Comparison of ENCODE assay signal across 9 cellular contexts in the genomic region with DNA sequence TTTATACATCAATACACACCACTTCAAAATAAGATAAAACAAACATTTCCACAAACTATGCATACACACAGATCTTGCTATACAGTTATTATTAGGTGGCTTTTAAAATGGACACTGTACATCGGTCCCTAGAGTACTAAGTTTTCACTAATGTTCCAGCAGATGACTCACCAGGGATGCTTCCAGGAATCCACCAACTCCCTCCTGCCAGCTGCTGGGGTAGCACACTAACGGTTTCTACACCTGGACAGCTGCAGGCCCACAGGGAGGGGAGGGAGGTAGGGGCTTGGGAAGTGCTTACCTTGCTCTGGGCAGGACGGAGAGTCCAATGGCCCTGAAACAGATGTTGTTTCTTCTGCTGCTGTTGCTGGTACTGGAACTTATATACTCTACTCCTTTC. TPM values are rescaled to one million over a fixed set of nuclear protein-coding genes. Genes with fewer than 3 reads are reported as not detected.
DNase-seq lines count a peak whose midpoint lies in the region; ATAC-seq and TF ChIP-seq lines count a peak whose summit lies in the region.
"Had no signal": no experiment of that assay in that cellular context is flagged by ENCODE, and none has a peak within 500 bp of the region (broad histone marks: within the 10 kb centered on the region; RNA-seq: fewer than 3 reads in every experiment).

Gene IL12B, minus strand, starts transcription at position 357 of the 400 bp plus-strand sequence. CDS start 3,705 bp downstream, outside the sequence.

- peak within 1 kb of the TSS; percentile 99 for H2AFZ ChIP-seq in MM.1S (ENCODE audit: low read length)
- peak within 1 kb of the TSS; percentile 97 for H2AFZ ChIP-seq in neuronal stem cell (ENCODE audit: low read length)

- no peak within 1 kb of the TSS for H3K14ac ChIP-seq in neuronal stem cell (ENCODE audit: low read length)

- no peak within 1 kb of the TSS for H3K23ac ChIP-seq in neuronal stem cell (ENCODE audit: low read depth, low read length, poor library complexity)

- H3K4me3 ChIP-seq in CD8-positive, alpha-beta memory T cell (ENCODE audit: low read length) = peak within 1 kb of the TSS; percentile 18
- H3K4me3 ChIP-seq in MM.1S (ENCODE audit: low read length) (peak within 1 kb of the TSS; percentile 82), colonic mucosa (peak within 1 kb of the TSS; percentile 33), neuronal stem cell (ENCODE audit: low read length in 2 of 2) (peak within 1 kb of the TSS in 1 of 2 donors; percentile 43)

- H2BK5ac ChIP-seq in neuronal stem cell (ENCODE audit: low read length) = no peak within 1 kb of the TSS

- ATAC-seq in HG03520 (IDR thresholded peaks at IDR 0.05; ENCODE audit: unreplicated experiment) = no peak
- no peak for ATAC-seq in left lobe of liver
- ATAC-seq in GM21381 (IDR thresholded peaks at IDR 0.05; ENCODE audit: unreplicated experiment) = no peak

- no peaks in the 10 kb centered on the region for H3K79me2 ChIP-seq in MM.1S (ENCODE audit: low read length)

- CTCF ChIA-PET in CD8-positive, alpha-beta memory T cell (lab: Charles Lee) = no interaction called here

- H2BK15ac ChIP-seq in neuronal stem cell (ENCODE audit: low read length) = no peak within 1 kb of the TSS

- H4K20me1 ChIP-seq in MM.1S (ENCODE audit: insufficient read depth, low read length) = no peaks in the 10 kb centered on the region

- no peak within 1 kb of the TSS for H3K18ac ChIP-seq in neuronal stem cell (ENCODE audit: low read length)

- H3K27ac ChIP-seq in CD8-positive, alpha-beta memory T cell (ENCODE audit: low read depth, low read length) = no peak within 1 kb of the TSS
- H3K27ac ChIP-seq in MM.1S (ENCODE audit: low read length) (no peak within 1 kb of the TSS; the same call in 1 of the 2 replicates), colonic mucosa (no peak within 1 kb of the TSS), neuronal stem cell (replicated peaks; ENCODE audit: low read length) (no peak within 1 kb of the TSS)

- H3K79me1 ChIP-seq in neuronal stem cell (ENCODE audit: low read depth, low read length) = no peaks in the 10 kb centered on the region

- peaks cover 0 to 3% (median 0%) of the 10 kb centered on the region in 3 donors for H3K36me3 Mint-ChIP-seq in CD8-positive, alpha-beta memory T cell

- H3K27ac Mint-ChIP-seq in CD8-positive, alpha-beta memory T cell = peak within 1 kb of the TSS in 4 of 8 donors; percentile 17 to 61 (median 51)

- peaks cover 17 to 27% (median 26%) of the 10 kb centered on the region in 3 donors for H3K4me1 Mint-ChIP-seq in CD8-positive, alpha-beta memory T cell

- H3K27me3 Mint-ChIP-seq in CD8-positive, alpha-beta memory T cell = peaks cover 4 to 24% of the 10 kb centered on the region in 2 donors

- H3K4me1 ChIP-seq in CD8-positive, alpha-beta memory T cell (ENCODE audit: insufficient read depth, low read length) = peaks cover 5% of the 10 kb centered on the region
- H3K4me1 ChIP-seq in MM.1S (ENCODE audit: low read length) (peaks cover 8% of the 10 kb centered on the region; the same call in 1 of the 2 replicates), colonic mucosa (no peaks in the 10 kb centered on the region), neuronal stem cell (ENCODE audit: control insufficient read depth in 2 of 2, insufficient read depth in 1 of 2, low read depth in 1 of 2, low read length in 2 of 2) (peaks cover 0 to 1% of the 10 kb centered on the region in 2 donors)

- no peaks in the 10 kb centered on the region for H3F3A ChIP-seq in MM.1S (ENCODE audit: insufficient read depth, low read length)

- H3K4me2 ChIP-seq in MM.1S (ENCODE audit: low read depth, low read length) = peak within 1 kb of the TSS; percentile 87
- no peak within 1 kb of the TSS for H3K4me2 ChIP-seq in neuronal stem cell (ENCODE audit: insufficient read depth, low read length, poor library complexity, severe bottlenecking)

- intact Hi-C loops in colonic mucosa (cut with DNase I) = no loop called here

- H3K9ac ChIP-seq in MM.1S (ENCODE audit: low read length) (peak within 1 kb of the TSS; percentile 88; the same call in 1 of the 2 replicates), colonic mucosa (ENCODE audit: low read depth in 2 of 2, low read length in 2 of 2) (no peak within 1 kb of the TSS), neuronal stem cell (ENCODE audit: low read depth, low read length, poor library complexity) (no peak within 1 kb of the TSS)

- H2AK5ac ChIP-seq in neuronal stem cell (ENCODE audit: low read depth, low read length) = no peak within 1 kb of the TSS

- WGBS in neuronal stem cell (ENCODE audit: extremely low coverage in 2 of 2, insufficient read length in 2 of 2, insufficient replicate concordance in 1 of 2), 2 donors = no CpG with 5 or more reads among the region's 3 CpGs

- H4K8ac ChIP-seq in neuronal stem cell (ENCODE audit: low read depth, low read length) = no peak within 1 kb of the TSS

- POLR2A ChIA-PET in CD8-positive, alpha-beta memory T cell (lab: Charles Lee) = no interaction called here

- no peak within 1 kb of the TSS for H4K91ac ChIP-seq in neuronal stem cell (ENCODE audit: low read depth, low read length, poor library complexity)

- H2BK120ac ChIP-seq in neuronal stem cell (ENCODE audit: low read depth, low read length) = no peak within 1 kb of the TSS

- H3K4ac ChIP-seq in neuronal stem cell (ENCODE audit: low read length) = no peak within 1 kb of the TSS

- no peaks in the 10 kb centered on the region for H3K9me3 Mint-ChIP-seq in CD8-positive, alpha-beta memory T cell

- H3K9me3 ChIP-seq in CD8-positive, alpha-beta memory T cell (ENCODE audit: low read length) = no peaks in the 10 kb centered on the region
- H3K9me3 ChIP-seq in MM.1S (replicated peaks; ENCODE audit: insufficient read depth, low read length) (no peaks in the 10 kb centered on the region), colonic mucosa (no peaks in the 10 kb centered on the region), neuronal stem cell (replicated peaks in 1 of 2; ENCODE audit: control insufficient read depth in 2 of 2, insufficient read depth in 1 of 2, low read depth in 1 of 2, low read length in 2 of 2) (no peaks in the 10 kb centered on the region)

- no peak for DNase-seq in CD8-positive, alpha-beta memory T cell
- DNase-seq in MM.1S = no peak
- no peak for DNase-seq in colonic mucosa
- no peak for DNase-seq in neuronal stem cell (ENCODE audit: low spot score)
- DNase-seq in NCI-H748 treated with DMSO at 0.1 percent for 48 hours (lab: John Stamatoyannopoulos, UW) = no peak
- DNase-seq in left lobe of liver (ENCODE audit: low spot score) = no peak

- H3K36me3 ChIP-seq in CD8-positive, alpha-beta memory T cell (ENCODE audit: insufficient read depth, low read length) = no peaks in the 10 kb centered on the region
- H3K36me3 ChIP-seq in MM.1S (replicated peaks; ENCODE audit: insufficient read depth, low read length) (no peaks in the 10 kb centered on the region), colonic mucosa (no peaks in the 10 kb centered on the region), neuronal stem cell (replicated peaks in 1 of 2; ENCODE audit: control insufficient read depth in 2 of 2, insufficient read depth in 2 of 2, low read length in 2 of 2) (no peaks in the 10 kb centered on the region)

- no peak for TF ChIP-seq CTCF in MM.1S (IDR thresholded peaks at IDR 0.05; ENCODE audit: low read length)
- no peak for TF ChIP-seq CTCF in colonic mucosa (IDR thresholded peaks at IDR 0.05)

- H2BK12ac ChIP-seq in neuronal stem cell (ENCODE audit: low read length) = no peak within 1 kb of the TSS

- no peaks in the 10 kb centered on the region for H3K27me3 ChIP-seq in CD8-positive, alpha-beta memory T cell (ENCODE audit: insufficient read depth, low read length, poor library complexity, severe bottlenecking)
- no peaks in the 10 kb centered on the region for H3K27me3 ChIP-seq in MM.1S (replicated peaks; ENCODE audit: insufficient read depth, low read length)
- no peaks in the 10 kb centered on the region for H3K27me3 ChIP-seq in colonic mucosa
- peaks cover 0 to 46% (median 0%) of the 10 kb centered on the region in 3 experiments for H3K27me3 ChIP-seq in neuronal stem cell (ENCODE audit: control insufficient read depth in 3 of 3, insufficient read depth in 3 of 3, low read depth in 1 of 3, low read length in 3 of 3)

- H3K4me3 Mint-ChIP-seq in CD8-positive, alpha-beta memory T cell = peak within 1 kb of the TSS; percentile 48 to 88 (median 71)

- no peaks in the 10 kb centered on the region for H3K9me2 ChIP-seq in MM.1S (replicated peaks; ENCODE audit: insufficient read depth, low read length)

RNA-seq across cellular contexts. Expression of gene IL12B, which starts in this region (rescaled TPM):
- not detected for total RNA-seq in CD8-positive, alpha-beta memory T cell
- polyA plus RNA-seq in CD8-positive, alpha-beta memory T cell = not detected
- not detected for total RNA-seq in colonic mucosa
- not detected for polyA plus RNA-seq in neuronal stem cell (2013, experiment 1 of 2)
- not detected for polyA plus RNA-seq in neuronal stem cell (2013, experiment 2 of 2)
- not detected for total RNA-seq in left lobe of liver
- total RNA-seq: SK-MEL-5 had no signal
